21 cellular contexts compared by ENCODE assay signal in genomic region chr19:31013391-31013975, GRCh38.
DNase-seq lines count a peak whose midpoint lies in the region; TF ChIP-seq lines count a peak whose summit lies in the region.
"Had no signal": no experiment of that assay in that cellular context is flagged by ENCODE, and none has a peak within 500 bp of the region (broad histone marks: within the 10 kb centered on the region; RNA-seq: fewer than 3 reads in every experiment).

No MANE protein-coding gene starts in this region.

- CTCF ChIA-PET in A673 (lab: Charles Lee) = no interaction called here

- no peaks in the 10 kb centered on the region for H3K27me3 ChIP-seq in A673 (replicated peaks; ENCODE audit: insufficient read depth, low read depth, low read length, poor library complexity)
- H3K27me3 ChIP-seq: BE2C; BLaER1 treated with 17β-estradiol and CSF1 and Interleukin-3, amounts not matched to agents 10 nM and 100 nM had no signal

- no peak for TF ChIP-seq CTCF in A673 (conservative IDR thresholded peaks at IDR 0.05; ENCODE audit: low read depth, low read length)
- no peak for TF ChIP-seq CTCF in nephron (IDR thresholded peaks at IDR 0.05; ENCODE audit: unreplicated experiment in 3 of 3)
- no peak for TF ChIP-seq CTCF in type B pancreatic cell (conservative IDR thresholded peaks at IDR 0.05)

- peaks cover 21% of the 10 kb centered on the region for H3K4me1 Mint-ChIP-seq in nephron
- H3K4me1 Mint-ChIP-seq in type B pancreatic cell (ENCODE audit: unreplicated experiment) = peaks cover 7% of the 10 kb centered on the region
- H3K4me1 Mint-ChIP-seq: CD8-positive, alpha-beta memory T cell had no signal

- no TSS peak for BruUV-seq in A673 (replicated peaks; lab: Mats Ljungman, UMichigan)

- intact Hi-C loops in A673 (cut with micrococcal nuclease; ENCODE audit: unreplicated experiment) = no loop called here

- no peak overlapping the region for H3K9ac ChIP-seq in SK-N-MC (ENCODE audit: insufficient read length)
- H3K9ac ChIP-seq: BLaER1 treated with 17β-estradiol and CSF1 and Interleukin-3, amounts not matched to agents 10 nM and 100 nM had no signal

- H3K4me1 ChIP-seq in A673 (ENCODE audit: insufficient read depth, low read length, poor library complexity, severe bottlenecking) = peaks cover 24% of the 10 kb centered on the region
- H3K4me1 ChIP-seq: BE2C had no signal

- H3K36me3 Mint-ChIP-seq in nephron (ENCODE audit: low read depth) (no peaks in the 10 kb centered on the region), type B pancreatic cell (no peaks in the 10 kb centered on the region)
- H3K36me3 Mint-ChIP-seq: CD14-positive monocyte; CD8-positive, alpha-beta memory T cell had no signal

- H3K36me3 ChIP-seq in A673 (ENCODE audit: insufficient read depth, low read length, poor library complexity, severe bottlenecking) = no peaks in the 10 kb centered on the region
- H3K36me3 ChIP-seq in SK-N-MC (ENCODE audit: insufficient read depth, low read length) = no peaks in the 10 kb centered on the region
- H3K36me3 ChIP-seq: BE2C; BLaER1 treated with 17β-estradiol and CSF1 and Interleukin-3, amounts not matched to agents 10 nM and 100 nM had no signal

- H3K4me3 Mint-ChIP-seq in nephron (no peak overlapping the region), type B pancreatic cell (peak overlapping the region; percentile 36)
- H3K4me3 Mint-ChIP-seq: CD14-positive monocyte; CD4-positive, alpha-beta T cell; CD8-positive, alpha-beta memory T cell had no signal

- POLR2A ChIA-PET in A673 (lab: Charles Lee; ENCODE audit: low non-redundant PET) = interaction anchor here (0.6 kb wide), 1 partner anchor 309 kb away, joined by 4 read pairs; no protein-coding TSS in a partner anchor

- H3K9me3 Mint-ChIP-seq in nephron (no peaks in the 10 kb centered on the region), type B pancreatic cell (no peaks in the 10 kb centered on the region)
- H3K9me3 Mint-ChIP-seq: CD4-positive, alpha-beta T cell had no signal

- H3K27ac Mint-ChIP-seq in nephron (peak overlapping the region in 2 of 3 experiments; percentile 11 to 18), type B pancreatic cell (no peak overlapping the region)
- H3K27ac Mint-ChIP-seq: CD14-positive monocyte; CD4-positive, alpha-beta T cell; CD8-positive, alpha-beta memory T cell had no signal

- H3K9me3 ChIP-seq in A673 (ENCODE audit: low read depth, low read length, poor library complexity, severe bottlenecking) (no peaks in the 10 kb centered on the region), SK-N-MC (ENCODE audit: low read depth, low read length) (peaks cover 2% of the 10 kb centered on the region; the same call in 1 of the 2 replicates)
- H3K9me3 ChIP-seq: BE2C had no signal

- H3K27ac ChIP-seq in A673 (ENCODE audit: low read depth, low read length, poor library complexity, severe bottlenecking) (peak overlapping the region; percentile 69), SK-N-MC (peak overlapping the region; percentile 93)
- H3K27ac ChIP-seq: BLaER1 treated with 17β-estradiol and CSF1 and Interleukin-3, amounts not matched to agents 10 nM and 100 nM had no signal

- no peak overlapping the region for H3K4me3 ChIP-seq in A673 (ENCODE audit: low read depth, low read length, poor library complexity, severe bottlenecking)
- H3K4me3 ChIP-seq in SK-N-MC = peak overlapping the region; percentile 52
- H3K4me3 ChIP-seq: BLaER1 treated with 17β-estradiol and CSF1 and Interleukin-3, amounts not matched to agents 10 nM and 100 nM; GM12878 had no signal

- H3K27me3 Mint-ChIP-seq in nephron (ENCODE audit: low read depth) = peaks cover 15% of the 10 kb centered on the region
- H3K27me3 Mint-ChIP-seq in type B pancreatic cell = peaks cover 13% of the 10 kb centered on the region

- peak; percentile 69 for DNase-seq in A673 (ENCODE audit: low spot score)
- peak; percentile 96 for DNase-seq in SK-N-MC (ENCODE audit: low read depth, low spot score)
- DNase-seq in type B pancreatic cell (ENCODE audit: extremely low spot score, unreplicated experiment) = no peak
- DNase-seq in NCI-H2196 (lab: John Stamatoyannopoulos, UW; ENCODE audit: unreplicated experiment) = no peak
- DNase-seq in middle frontal gyrus (ENCODE audit: extremely low spot score, low spot score) = no peak
- no peak for DNase-seq in NCI-H1092 treated with DMSO at 0.1 percent for 48 hours (lab: John Stamatoyannopoulos, UW)
- DNase-seq: ACHN; AML-193; BE2C; CD4-positive, alpha-beta T cell; CD8-positive, alpha-beta memory T cell; DMS 273 treated with DMSO at 0.1 percent for 48 hours; DMS79; EL; GDM1; GOT3; H7 had no signal

Comparison
In these comparisons a context has a peak if more than half of its experiments do, and no peak if none do; other contexts are left out.
1. DNase-seq: peak in A673 (single experiment) and SK-N-MC (single experiment); none in type B pancreatic cell (single experiment), NCI-H2196 (single experiment), middle frontal gyrus (single experiment) and NCI-H1092 treated with DMSO at 0.1 percent for 48 hours (single experiment).